ENCODE assay signal across 8 cellular contexts in the genomic region with DNA sequence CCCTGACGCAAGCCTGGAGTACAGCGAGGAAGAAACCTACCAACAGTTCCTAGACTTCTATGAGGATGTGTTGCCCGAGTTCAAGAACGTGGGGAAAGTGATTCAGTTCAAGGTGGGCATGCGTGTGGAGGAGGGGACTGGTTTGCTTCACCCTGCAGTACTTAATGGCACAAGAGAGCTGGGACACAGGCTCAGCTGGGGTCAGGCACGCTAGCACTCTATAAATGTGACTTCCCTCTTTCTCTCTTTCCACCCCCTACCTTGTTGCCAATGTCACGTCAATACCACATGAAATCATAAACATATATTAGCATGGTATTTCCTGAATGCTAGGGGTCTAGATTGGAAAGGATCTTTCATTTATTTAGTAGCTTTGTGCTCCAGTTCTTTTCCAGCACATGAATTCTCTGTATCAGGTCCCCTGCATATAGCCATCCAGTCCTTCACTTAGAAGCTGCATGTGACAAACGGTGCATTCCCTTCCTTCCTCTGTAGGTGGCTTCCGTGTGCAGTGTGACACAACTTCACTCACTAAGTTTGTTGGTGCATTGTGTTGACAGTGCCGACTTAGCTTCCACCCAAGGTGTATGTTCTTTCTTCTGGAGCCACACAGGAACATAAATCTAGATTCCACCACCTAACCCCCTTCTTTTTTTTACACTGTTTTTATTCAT. TPM values are rescaled to one million over a fixed set of nuclear protein-coding genes. Genes with fewer than 3 reads are reported as not detected.
A peak's percentile ranks its signal among the peaks of the same experiment; 100 is the strongest.
DNase-seq lines count a peak whose midpoint lies in the region; ATAC-seq lines count a peak whose summit lies in the region.

No MANE protein-coding gene starts in this region.

- no peaks in the 10 kb centered on the region for H3K9me3 Mint-ChIP-seq in activated T-helper 1 cell treated with anti-CD3 and anti-CD28 coated beads, Interleukin-12 subunit alpha, Interleukin-12 subunit beta, Interleukin-2, Interleukin-4 antibody, amounts not matched to agents 30 ng/mL and 10 ng/mL and 1 ng/mL, durations not matched to agents 14 hours and 24 hours and 36 hours
- H3K9me3 Mint-ChIP-seq in immature natural killer cell = no peaks in the 10 kb centered on the region

- in situ Hi-C loops in G401 (cut with HindIII; ENCODE audit: low sequenced_read_pairs) (no loop called here), KBM-7 (cut with MboI; ENCODE audit: low pct_unique_long_range_greater_than_20kb, low sequenced_read_pairs) (no loop called here)

- H3K36me3 Mint-ChIP-seq in activated T-helper 1 cell treated with anti-CD3 and anti-CD28 coated beads, Interleukin-12 subunit alpha, Interleukin-12 subunit beta, Interleukin-2, Interleukin-4 antibody, amounts not matched to agents 30 ng/mL and 10 ng/mL and 1 ng/mL, durations not matched to agents 14 hours and 24 hours and 36 hours (ENCODE audit: low read depth) = peaks cover 38% of the 10 kb centered on the region
- peaks cover 7 to 63% (median 44%) of the 10 kb centered on the region in 3 donors for H3K36me3 Mint-ChIP-seq in immature natural killer cell

- peak overlapping the region; percentile 58 for H3K27ac Mint-ChIP-seq in activated T-helper 1 cell treated with anti-CD3 and anti-CD28 coated beads, Interleukin-12 subunit alpha, Interleukin-12 subunit beta, Interleukin-2, Interleukin-4 antibody, amounts not matched to agents 30 ng/mL and 10 ng/mL and 1 ng/mL, durations not matched to agents 14 hours and 24 hours and 36 hours
- peak overlapping the region in 5 of 6 donors; percentile 18 to 83 (median 23) for H3K27ac Mint-ChIP-seq in immature natural killer cell

- intact Hi-C loops in activated T-helper 1 cell treated with anti-CD3 and anti-CD28 coated beads, Interleukin-12 subunit alpha, Interleukin-12 subunit beta, Interleukin-2, Interleukin-4 antibody, amounts not matched to agents 30 ng/mL and 10 ng/mL and 1 ng/mL, durations not matched to agents 14 hours and 24 hours and 36 hours (cut with micrococcal nuclease) = loop anchor here (1.0 to 5.0 kb wide), 3 partner anchors 38 to 129 kb away; a partner anchor contains a TSS

- H3K27me3 Mint-ChIP-seq in activated T-helper 1 cell treated with anti-CD3 and anti-CD28 coated beads, Interleukin-12 subunit alpha, Interleukin-12 subunit beta, Interleukin-2, Interleukin-4 antibody, amounts not matched to agents 30 ng/mL and 10 ng/mL and 1 ng/mL, durations not matched to agents 14 hours and 24 hours and 36 hours (ENCODE audit: insufficient read depth) = no peaks in the 10 kb centered on the region
- peaks cover 3 to 4% (median 3%) of the 10 kb centered on the region in 3 donors for H3K27me3 Mint-ChIP-seq in immature natural killer cell (ENCODE audit: low read depth in 3 of 3)

- H3K4me3 Mint-ChIP-seq in activated T-helper 1 cell treated with anti-CD3 and anti-CD28 coated beads, Interleukin-12 subunit alpha, Interleukin-12 subunit beta, Interleukin-2, Interleukin-4 antibody, amounts not matched to agents 30 ng/mL and 10 ng/mL and 1 ng/mL, durations not matched to agents 14 hours and 24 hours and 36 hours = no peak overlapping the region
- peak overlapping the region; percentile 33 to 89 (median 55) for H3K4me3 Mint-ChIP-seq in immature natural killer cell

- DNase-seq in G401 (ENCODE audit: low spot score) (peak; percentile 8), KBM-7 (peak; percentile 80), immature natural killer cell (peak in 1 of 3 donors; percentile 8), T1000 (lab: John Stamatoyannopoulos, UW) (no peak), SW 1271 (lab: John Stamatoyannopoulos, UW) (no peak), HPDE6-E6E7 (ENCODE audit: extremely low spot score) (no peak)
- DNase-seq in activated T-helper 1 cell treated with anti-CD3 and anti-CD28 coated beads, Interleukin-12 subunit alpha, Interleukin-12 subunit beta, Interleukin-2, Interleukin-4 antibody, amounts not matched to agents 30 ng/mL and 10 ng/mL and 1 ng/mL, durations not matched to agents 14 hours and 24 hours and 36 hours (ENCODE audit: low spot score) = peak; percentile 8

- peak; percentile 77 for ATAC-seq in GM19463 (IDR thresholded peaks at IDR 0.05; ENCODE audit: unreplicated experiment)

- peaks cover 47% of the 10 kb centered on the region for H3K4me1 Mint-ChIP-seq in activated T-helper 1 cell treated with anti-CD3 and anti-CD28 coated beads, Interleukin-12 subunit alpha, Interleukin-12 subunit beta, Interleukin-2, Interleukin-4 antibody, amounts not matched to agents 30 ng/mL and 10 ng/mL and 1 ng/mL, durations not matched to agents 14 hours and 24 hours and 36 hours (ENCODE audit: low read depth)
- H3K4me1 Mint-ChIP-seq in immature natural killer cell = peaks cover 35 to 36% of the 10 kb centered on the region in 2 donors

RNA-seq across cellular contexts. Expression of a gene that starts 25.6 kb away (rescaled TPM):
- total RNA-seq in G401 (2014; rRNA removed; shearing (Covaris generic)) = 0.49 TPM in 1 of 2 replicates, not detected in the other
- total RNA-seq in activated T-helper 1 cell treated with anti-CD3 and anti-CD28 coated beads, Interleukin-12 subunit alpha, Interleukin-12 subunit beta, Interleukin-2, Interleukin-4 antibody, amounts not matched to agents 30 ng/mL and 10 ng/mL and 1 ng/mL, durations not matched to agents 14 hours and 24 hours and 36 hours = 20.6 and 22.1 TPM in 2 replicates
- 10 to 100 TPM; 13.5 to 34.1 (median 15.7) TPM for polyA plus RNA-seq in immature natural killer cell

RNA-seq across cellular contexts. Expression of a gene that starts 38.7 kb away (rescaled TPM):
- total RNA-seq in G401 (2014; rRNA removed; shearing (Covaris generic)) = 2.4 and 3.9 TPM in 2 replicates
- total RNA-seq in activated T-helper 1 cell treated with anti-CD3 and anti-CD28 coated beads, Interleukin-12 subunit alpha, Interleukin-12 subunit beta, Interleukin-2, Interleukin-4 antibody, amounts not matched to agents 30 ng/mL and 10 ng/mL and 1 ng/mL, durations not matched to agents 14 hours and 24 hours and 36 hours = 20.7 and 35.3 TPM in 2 replicates
- 10 to 100 TPM; 49.2 to 83.4 (median 71.3) TPM for polyA plus RNA-seq in immature natural killer cell

Comparison
In these comparisons a context has a peak if more than half of its experiments do, and no peak if none do; other contexts are left out.
1. DNase-seq: peak in G401 (single experiment), KBM-7 (single experiment) and activated T-helper 1 cell treated with anti-CD3 and anti-CD28 coated beads, Interleukin-12 subunit alpha, Interleukin-12 subunit beta, Interleukin-2, Interleukin-4 antibody, amounts not matched to agents 30 ng/mL and 10 ng/mL and 1 ng/mL, durations not matched to agents 14 hours and 24 hours and 36 hours (single experiment); none in T1000 (single experiment), SW 1271 (0 of 2) and HPDE6-E6E7 (single experiment).
2. RNA of a gene that starts 25.6 kb away (total RNA-seq): 20.6 to 22.1 TPM in activated T-helper 1 cell treated with anti-CD3 and anti-CD28 coated beads, Interleukin-12 subunit alpha, Interleukin-12 subunit beta, Interleukin-2, Interleukin-4 antibody, amounts not matched to agents 30 ng/mL and 10 ng/mL and 1 ng/mL, durations not matched to agents 14 hours and 24 hours and 36 hours; 0.49 TPM in G401; every median in the first group is over 10 times any median in the second.